8 cellular contexts compared by ENCODE assay signal in genomic region chr4:120071192-120071795, GRCh38. TPM values are rescaled to one million over a fixed set of nuclear protein-coding genes. Genes with fewer than 3 reads are reported as not detected.
DNase-seq lines count a peak whose midpoint lies in the region; ATAC-seq, FAIRE-seq and TF ChIP-seq lines count a peak whose summit lies in the region.

No MANE protein-coding gene starts in this region.

- H3K4me1 ChIP-seq in A549 (peaks cover 5% of the 10 kb centered on the region; the same call in 1 of the 3 replicates), MM.1S (ENCODE audit: low read length) (peaks cover 9% of the 10 kb centered on the region; the same call in 1 of the 2 replicates)
- H3K4me1 ChIP-seq in naive thymus-derived CD4-positive, alpha-beta T cell (ENCODE audit: control insufficient read depth in 2 of 2, insufficient read depth in 2 of 2, low read length in 2 of 2): peaks cover 11 to 12% of the 10 kb centered on the region in 2 donors

- no peaks in the 10 kb centered on the region for H3K9me3 Mint-ChIP-seq in naive thymus-derived CD4-positive, alpha-beta T cell

- H3K36me3 Mint-ChIP-seq in T-helper 17 cell (ENCODE audit: low read depth): no peaks in the 10 kb centered on the region
- no peaks in the 10 kb centered on the region for H3K36me3 Mint-ChIP-seq in naive thymus-derived CD4-positive, alpha-beta T cell

- H3K27me3 Mint-ChIP-seq in T-helper 17 cell: no peaks in the 10 kb centered on the region
- peaks cover 0 to 3% (median 0%) of the 10 kb centered on the region in 5 donors for H3K27me3 Mint-ChIP-seq in naive thymus-derived CD4-positive, alpha-beta T cell

- H3K4me1 Mint-ChIP-seq in T-helper 17 cell: peaks cover 18% of the 10 kb centered on the region
- peaks cover 0 to 40% (median 33%) of the 10 kb centered on the region in 7 donors for H3K4me1 Mint-ChIP-seq in naive thymus-derived CD4-positive, alpha-beta T cell

- peak overlapping the region; percentile 16; the same call in 1 of the 3 replicates for H3K4me2 ChIP-seq in A549
- H3K4me2 ChIP-seq in MM.1S (ENCODE audit: low read depth, low read length): no peak overlapping the region

- peak; percentile 11 to 69 for DNase-seq in A549 (ENCODE audit: low read depth in 1 of 2, low spot score in 1 of 2)
- peak; percentile 35 for DNase-seq in GDM1 (lab: John Stamatoyannopoulos, UW)
- peak; percentile 74 for DNase-seq in MM.1S
- peak in 2 of 3 donors; percentile 19 to 34 for DNase-seq in T-helper 17 cell
- peak; percentile 30 for DNase-seq in effector CD8-positive, alpha-beta T cell (lab: John Stamatoyannopoulos, UW)
- peak in 7 of 9 donors; percentile 25 to 65 (median 49) for DNase-seq in naive thymus-derived CD4-positive, alpha-beta T cell
- DNase-seq in MG63: no peak

- H3K27ac Mint-ChIP-seq in T-helper 17 cell: no peak overlapping the region
- peak overlapping the region in 1 of 9 donors; percentile 59 for H3K27ac Mint-ChIP-seq in naive thymus-derived CD4-positive, alpha-beta T cell

- no peak for FAIRE-seq in A549 (lab: Jason Lieb, UNC)

- no peak overlapping the region for H2AFZ ChIP-seq in MM.1S (ENCODE audit: low read length)

- TF ChIP-seq RAD21 in A549 (conservative IDR thresholded peaks at IDR 0.05 in 1 of 2, IDR thresholded peaks at IDR 0.05 in 1 of 2): peak; percentile 58 to 69

- H3K36me3 ChIP-seq in MM.1S (replicated peaks; ENCODE audit: insufficient read depth, low read length) (no peaks in the 10 kb centered on the region), MG63 (no peaks in the 10 kb centered on the region; the same call in 1 of the 2 replicates)
- no peaks in the 10 kb centered on the region for H3K36me3 ChIP-seq in naive thymus-derived CD4-positive, alpha-beta T cell (ENCODE audit: control insufficient read depth in 2 of 3, insufficient read depth in 3 of 3, low read length in 3 of 3)

- TF ChIP-seq POLR2A in A549 (IDR thresholded peaks at IDR 0.05; ENCODE audit: low read length): no peak

- no peaks in the 10 kb centered on the region for H3K27me3 ChIP-seq in MM.1S (replicated peaks; ENCODE audit: insufficient read depth, low read length)
- peaks cover 0 to 2% of the 10 kb centered on the region in 2 donors for H3K27me3 ChIP-seq in naive thymus-derived CD4-positive, alpha-beta T cell (ENCODE audit: control insufficient read depth in 2 of 2, insufficient read depth in 2 of 2, low read length in 2 of 2)
- H3K27me3 ChIP-seq in MG63: no peaks in the 10 kb centered on the region

- no peaks in the 10 kb centered on the region for H3K9me3 ChIP-seq in A549
- no peaks in the 10 kb centered on the region for H3K9me3 ChIP-seq in MM.1S (replicated peaks; ENCODE audit: insufficient read depth, low read length)
- no peaks in the 10 kb centered on the region for H3K9me3 ChIP-seq in T-helper 17 cell (ENCODE audit: control insufficient read depth, low read length, poor library complexity, severe bottlenecking)
- no peaks in the 10 kb centered on the region for H3K9me3 ChIP-seq in naive thymus-derived CD4-positive, alpha-beta T cell (ENCODE audit: control insufficient read depth in 2 of 3, low read length in 3 of 3)
- H3K9me3 ChIP-seq in MG63: no peaks in the 10 kb centered on the region

- CTCF ChIA-PET in A549 (lab: Yijun Ruan, JAX): interaction anchor here (0.7 kb wide), 1 partner anchor 9 kb away, joined by 4 read pairs; no protein-coding TSS in a partner anchor
- CTCF ChIA-PET in naive thymus-derived CD4-positive, alpha-beta T cell (lab: Charles Lee): interaction anchor here (1.0 kb wide), 1 partner anchor 10 kb away, joined by 3 read pairs; no protein-coding TSS in a partner anchor

- TF ChIP-seq EP300 in A549 (IDR thresholded peaks at IDR 0.05): no peak

- no peak overlapping the region for H3K4me3 Mint-ChIP-seq in T-helper 17 cell
- no peak overlapping the region for H3K4me3 Mint-ChIP-seq in naive thymus-derived CD4-positive, alpha-beta T cell

- WGBS in A549 (ENCODE audit: missing lambda C conversion rate): 34% methylated on average over 11 of the region's 11 CpGs

- TF ChIP-seq CTCF in A549 (IDR thresholded peaks at IDR 0.05): peak; percentile 64
- peak; percentile 63 for TF ChIP-seq CTCF in MM.1S (IDR thresholded peaks at IDR 0.05; ENCODE audit: low read length)

- no peaks in the 10 kb centered on the region for H4K20me1 ChIP-seq in MM.1S (ENCODE audit: insufficient read depth, low read length)

- intact Hi-C loops in naive thymus-derived CD4-positive, alpha-beta T cell (cut with micrococcal nuclease): loop anchor here (1.0 to 5.0 kb wide), 8 partner anchors 85 to 1655 kb away; no protein-coding TSS in a partner anchor

- peaks cover 12% of the 10 kb centered on the region for H3F3A ChIP-seq in MM.1S (ENCODE audit: insufficient read depth, low read length)

- H3K9ac ChIP-seq in MM.1S (ENCODE audit: low read length): no peak overlapping the region

- H3K79me2 ChIP-seq in MM.1S (ENCODE audit: low read length): peaks cover 23% of the 10 kb centered on the region

- ATAC-seq in A549 (no peak), T-helper 17 cell (no peak), GM19351 (IDR thresholded peaks at IDR 0.05; ENCODE audit: unreplicated experiment) (no peak)
- peak; percentile 23 for ATAC-seq in naive thymus-derived CD4-positive, alpha-beta T cell

- H3K4me3 ChIP-seq in A549: no peak overlapping the region
- no peak overlapping the region for H3K4me3 ChIP-seq in MM.1S (ENCODE audit: low read length)
- no peak overlapping the region for H3K4me3 ChIP-seq in naive thymus-derived CD4-positive, alpha-beta T cell (ENCODE audit: low read length)
- no peak overlapping the region for H3K4me3 ChIP-seq in MG63

- POLR2A ChIA-PET in A549 (lab: Yijun Ruan, JAX): no interaction called here
- POLR2A ChIA-PET in naive thymus-derived CD4-positive, alpha-beta T cell (lab: Charles Lee): interaction anchor here (0.7 kb wide), 1 partner anchor 46 kb away, joined by 3 read pairs; no protein-coding TSS in a partner anchor

- H3K9me2 ChIP-seq in MM.1S (replicated peaks; ENCODE audit: insufficient read depth, low read length): no peaks in the 10 kb centered on the region

- H3K27ac ChIP-seq in A549 (no peak overlapping the region), MM.1S (ENCODE audit: low read length) (no peak overlapping the region)
- H3K27ac ChIP-seq in naive thymus-derived CD4-positive, alpha-beta T cell (ENCODE audit: low read depth, low read length): no peak overlapping the region

TF ChIP-seq in A549, 52 proteins besides CTCF, POLR2A, EP300 and RAD21:
- TF ChIP-seq SMC3 (IDR thresholded peaks at IDR 0.05) (peak; percentile 47; the same call in 2 of the 3 replicates), MAFK (IDR thresholded peaks at IDR 0.05; ENCODE audit: partially characterized antibody) (no peak)

RNA-seq across cellular contexts. Expression of gene MAD2L1, which starts 4.6 kb away (rescaled TPM):
- polyA plus RNA-seq in A549 (2011; rRNA removed) (52.8 and 77.8 TPM in 2 replicates), A549 (2017; fragmentation: RNase III; extraction: RNeasy Plus Mini Kit Qiagen cat#74134 plus additional on column Dnase treatment) (63.7 to 71.3 TPM (median 65.3 TPM) in 3 replicates)
- 60.9 and 64.7 TPM in 2 replicates for polyA plus RNA-seq in A549 (2012; cell fraction: cytosol; rRNA removed)
- polyA plus RNA-seq in A549 (2012; cell fraction: nucleus; rRNA removed): 9.2 and 25.6 TPM in 2 replicates
- 12.8 and 22.6 TPM in 2 replicates for polyA minus RNA-seq in A549 (2011; rRNA and poly(A)+ RNA removed)
- total RNA-seq in T-helper 17 cell: 1 to 10 TPM; 6.1 to 6.5 TPM
- total RNA-seq in naive thymus-derived CD4-positive, alpha-beta T cell: 10 to 100 TPM in 2 of 5 experiments, 1 to 10 TPM in 3; 5.1 to 44.0 (median 7.6) TPM
- polyA plus RNA-seq in naive thymus-derived CD4-positive, alpha-beta T cell: 10 to 100 TPM in 1 of 2 donors, 1 to 10 TPM in 1; 5.7 to 16.7 TPM
- 29.8 and 86.4 TPM in 2 replicates for total RNA-seq in MG63 (2014; rRNA removed; shearing (Covaris generic); ENCODE audit: low replicate concordance)
